8 cellular contexts compared by ENCODE assay signal in the genomic region with DNA sequence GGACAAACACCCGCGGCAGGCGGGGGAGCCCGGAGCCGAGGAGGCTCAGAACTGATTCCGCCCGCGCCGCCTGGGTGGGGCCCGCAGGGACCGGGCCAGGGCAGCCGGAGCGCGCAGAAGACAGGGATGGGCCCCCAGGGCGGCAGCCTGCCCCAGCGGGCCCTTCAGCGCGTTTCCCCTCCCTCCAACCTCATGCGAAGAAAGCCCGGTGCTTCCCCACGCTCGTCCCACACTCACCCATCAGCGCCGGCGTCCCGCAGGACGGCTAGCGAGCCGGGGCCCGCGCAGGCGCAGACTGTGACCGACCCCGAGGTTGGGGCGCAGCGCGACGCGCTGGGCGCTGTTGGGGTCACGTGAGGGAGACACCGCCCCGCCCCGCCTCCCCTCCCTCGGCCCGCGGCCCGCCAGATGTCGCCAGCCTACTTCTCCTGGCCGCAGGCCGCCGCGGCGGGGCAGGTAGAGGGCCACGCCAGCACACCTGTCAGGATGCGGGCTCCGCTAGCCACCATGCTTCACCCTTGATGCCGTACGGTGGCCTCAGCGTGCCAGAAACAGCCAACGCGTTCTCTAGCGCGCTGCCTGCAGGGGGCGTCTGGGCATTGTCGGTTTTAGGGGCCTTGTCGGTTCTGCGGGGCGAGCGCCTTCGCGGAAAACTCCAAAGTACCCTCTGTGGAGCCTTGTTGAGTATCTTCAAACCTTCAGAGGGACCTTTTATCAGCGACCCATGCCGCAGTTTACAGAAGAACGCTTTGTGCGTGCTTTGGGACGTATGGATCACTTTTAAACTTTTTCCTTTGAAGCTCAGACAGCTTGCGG. TPM values are rescaled to one million over a fixed set of nuclear protein-coding genes. Genes with fewer than 3 reads are reported as not detected.
DNase-seq lines count a peak whose midpoint lies in the region; ATAC-seq, FAIRE-seq and TF ChIP-seq lines count a peak whose summit lies in the region.

A gene with protein sequence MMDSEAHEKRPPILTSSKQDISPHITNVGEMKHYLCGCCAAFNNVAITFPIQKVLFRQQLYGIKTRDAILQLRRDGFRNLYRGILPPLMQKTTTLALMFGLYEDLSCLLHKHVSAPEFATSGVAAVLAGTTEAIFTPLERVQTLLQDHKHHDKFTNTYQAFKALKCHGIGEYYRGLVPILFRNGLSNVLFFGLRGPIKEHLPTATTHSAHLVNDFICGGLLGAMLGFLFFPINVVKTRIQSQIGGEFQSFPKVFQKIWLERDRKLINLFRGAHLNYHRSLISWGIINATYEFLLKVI (minus strand): TSS at position 297 of the 816 bp plus-strand sequence. CDS start 15,577 bp downstream, outside the sequence.

- peak within 1 kb of the TSS; percentile 84 for H3K4me3 Mint-ChIP-seq in mesothelial cell of epicardium

- H3K9ac ChIP-seq in HUES48 (ENCODE audit: low read depth, low read length) = peak within 1 kb of the TSS; percentile 59
- peak within 1 kb of the TSS; percentile 95 for H3K9ac ChIP-seq in NT2/D1 (ENCODE audit: insufficient read length, low read depth)

- peaks cover 22% of the 10 kb centered on the region for H3K4me1 Mint-ChIP-seq in mesothelial cell of epicardium

- peak within 1 kb of the TSS; percentile 93 for H3K27ac Mint-ChIP-seq in mesothelial cell of epicardium

- peak within 1 kb of the TSS; percentile 80 for H3K4me3 ChIP-seq in HUES48 (ENCODE audit: low read depth, low read length)
- H3K4me3 ChIP-seq in NT2/D1 (ENCODE audit: insufficient read length, low read depth) = peak within 1 kb of the TSS; percentile 92

- peaks cover 5% of the 10 kb centered on the region for H3K36me3 ChIP-seq in HUES48 (ENCODE audit: control insufficient read depth, insufficient read depth, low read length)
- peaks cover 23% of the 10 kb centered on the region for H3K36me3 ChIP-seq in NT2/D1 (ENCODE audit: insufficient read depth, insufficient read length, low read length)

- peaks cover 4% of the 10 kb centered on the region for H3K36me3 Mint-ChIP-seq in mesothelial cell of epicardium

- no peaks in the 10 kb centered on the region for H3K9me3 Mint-ChIP-seq in mesothelial cell of epicardium

- H3K9me3 ChIP-seq in HUES48 (ENCODE audit: control insufficient read depth, insufficient read depth, low read length) (no peaks in the 10 kb centered on the region), NT2/D1 (ENCODE audit: insufficient read depth, low read length) (no peaks in the 10 kb centered on the region)

- no peak for FAIRE-seq in D721Med (lab: Jason Lieb, UNC)

- peak; percentile 79 for ATAC-seq in GM21390 (IDR thresholded peaks at IDR 0.05; ENCODE audit: unreplicated experiment)

- H3K27me3 Mint-ChIP-seq in mesothelial cell of epicardium (ENCODE audit: low read depth) = no peaks in the 10 kb centered on the region

- in situ Hi-C loops in endometrial microvascular endothelial cells (cut with HindIII; ENCODE audit: inconsistent ontology term, low pct_unique_long_range_greater_than_20kb, low sequenced_read_pairs) = no loop called here

- H3K4me1 ChIP-seq in HUES48 (ENCODE audit: control insufficient read depth, insufficient read depth, low read length) (peaks cover 6% of the 10 kb centered on the region; the same call in 1 of the 2 replicates), NT2/D1 (ENCODE audit: insufficient read depth, insufficient read length) (peaks cover 5% of the 10 kb centered on the region)

- no peaks in the 10 kb centered on the region for H3K27me3 ChIP-seq in HUES48 (ENCODE audit: control insufficient read depth, insufficient read depth, low read length)
- H3K27me3 ChIP-seq in NT2/D1 (ENCODE audit: insufficient read depth, insufficient read length) = peaks cover 4% of the 10 kb centered on the region

- TF ChIP-seq CTCF in D721Med (IDR thresholded peaks at IDR 0.05; ENCODE audit: insufficient read depth, missing control alignments) (peak; percentile 96), mesothelial cell of epicardium (IDR thresholded peaks at IDR 0.05; ENCODE audit: unreplicated experiment) (peak; percentile 82)

- DNase-seq in D721Med (ENCODE audit: insufficient read length, low spot score) = peak; percentile 95
- peak; percentile 96 for DNase-seq in NT2/D1 (ENCODE audit: low read depth, low spot score)
- DNase-seq in activated CD8-positive, alpha-beta memory T cell treated with anti-CD3 and anti-CD28 coated beads, Interleukin-2, amount 50 U/mL, for 1 hour (ENCODE audit: extremely low read depth) = peak; percentile 90
- DNase-seq in mesothelial cell of epicardium (ENCODE audit: low spot score in 2 of 2, unreplicated experiment in 2 of 2) = peak; percentile 86 to 98
- DNase-seq in stimulated activated CD8-positive, alpha-beta memory T cell treated with anti-CD3 and anti-CD28 coated beads, Interleukin-2, amount 100 ng/mL, for 1 hour (ENCODE audit: low read depth in 2 of 2) = peak; percentile 93 to 94

- peak within 1 kb of the TSS; percentile 65 for H3K27ac ChIP-seq in HUES48 (ENCODE audit: low read depth, low read length)

RNA-seq across cellular contexts. Expression of the gene that starts here (rescaled TPM):
- total RNA-seq in endometrial microvascular endothelial cells (ENCODE audit: inconsistent ontology term) = 50.9 TPM
- total RNA-seq in mesothelial cell of epicardium = 22.1 to 26.0 TPM (median 22.6 TPM) in 3 replicates

Comparison
In these comparisons a context has a peak if more than half of its experiments do, and no peak if none do; other contexts are left out.
1. Peak in every context shown above with its lines: DNase-seq, ATAC-seq, H3K4me3 ChIP-seq and H3K27ac ChIP-seq.